Comparison of ENCODE assay signal across 23 cellular contexts in genomic region chr1:55610203-55610602, GRCh38.
"Had no signal": no experiment of that assay in that cellular context is flagged by ENCODE, and none has a peak within 500 bp of the region (broad histone marks: within the 10 kb centered on the region; RNA-seq: fewer than 3 reads in every experiment).

No MANE protein-coding gene starts in this region.

- H3K27ac Mint-ChIP-seq: activated CD4-positive, alpha-beta T cell treated with anti-CD3 and anti-CD28 coated beads, Interleukin-2, amount 10 ng/mL, durations not matched to agents 7 days and 5 days; activated CD8-positive, alpha-beta memory T cell treated with anti-CD3 and anti-CD28 coated beads, Interleukin-2, amount 10 ng/mL, durations not matched to agents 7 days and 5 days; activated CD8-positive, alpha-beta T cell treated with anti-CD3 and anti-CD28 coated beads for 36 hours; activated naive CD4-positive, alpha-beta T cell treated with anti-CD3 and anti-CD28 coated beads, Interleukin-2, amount 10 ng/mL, durations not matched to agents 7 days and 5 days; brain; effector memory CD8-positive, alpha-beta T cell; naive thymus-derived CD8-positive, alpha-beta T cell; T-cell; T-helper 2 cell treated with Interferon-gamma antibody and Interleukin-4, amounts not matched to agents 5 μg/mL and 100 μg/mL, for 36 hours had no signal

- H3K27ac ChIP-seq: heart right ventricle, left ventricle myocardium inferior, ovary, prostate gland, VCaP had no signal

- H3K27me3 ChIP-seq: heart right ventricle, ovary, thyroid gland had no signal

- H3K4me1 ChIP-seq: left ventricle myocardium inferior, prostate gland had no signal

- H3K4me1 Mint-ChIP-seq: activated CD4-positive, alpha-beta T cell treated with anti-CD3 and anti-CD28 coated beads, Interleukin-2, amount 10 ng/mL, durations not matched to agents 7 days and 5 days; activated CD8-positive, alpha-beta memory T cell treated with anti-CD3 and anti-CD28 coated beads, Interleukin-2, amount 10 ng/mL, durations not matched to agents 7 days and 5 days; activated naive CD4-positive, alpha-beta T cell treated with anti-CD3 and anti-CD28 coated beads, Interleukin-2, amount 10 ng/mL, durations not matched to agents 7 days and 5 days; brain; naive thymus-derived CD8-positive, alpha-beta T cell; T-cell had no signal

- DNase-seq: activated CD4-positive, alpha-beta T cell treated with anti-CD3 and anti-CD28 coated beads, Interleukin-2, amount 10 ng/mL, durations not matched to agents 7 days and 5 days; activated CD8-positive, alpha-beta memory T cell treated with anti-CD3 and anti-CD28 coated beads, Interleukin-2, amount 10 ng/mL, durations not matched to agents 7 days and 5 days; activated CD8-positive, alpha-beta T cell treated with anti-CD3 and anti-CD28 coated beads for 36 hours; activated effector memory CD4-positive, alpha-beta T cell treated with anti-CD3 and anti-CD28 coated beads, Interleukin-2, amount 50 U/mL, for 16 hours; activated naive CD4-positive, alpha-beta T cell treated with anti-CD3 and anti-CD28 coated beads, Interleukin-2, amount 10 ng/mL, durations not matched to agents 7 days and 5 days; activated T-cell treated with anti-CD3 and anti-CD28 coated beads for 4 hours; anterior cingulate cortex; effector memory CD8-positive, alpha-beta T cell; heart right ventricle; kidney; left ventricle myocardium inferior; naive thymus-derived CD8-positive, alpha-beta T cell; ovary; stimulated activated CD4-positive, alpha-beta T cell treated with anti-CD3 and anti-CD28 coated beads, Interleukin-4, amount 100 ng/mL, for 24 hours; stimulated activated naive CD8-positive, alpha-beta T cell treated with anti-CD3 and anti-CD28 coated beads, Interleukin-15, Interleukin-2, amounts not matched to agents 100 U/mL and 50 U/mL, for 24 hours; T-cell; thyroid gland had no signal

- H3K4me3 ChIP-seq: heart right ventricle, left ventricle myocardium inferior, ovary, prostate gland, thyroid gland had no signal

- ATAC-seq: activated CD4-positive, CD25-positive, alpha-beta regulatory T cell treated with anti-CD3 and anti-CD28 coated beads, Interleukin-2, amount 50 U/mL, for 24 hours; activated CD8-positive, alpha-beta memory T cell treated with anti-CD3 and anti-CD28 coated beads, Interleukin-2, amount 10 ng/mL, durations not matched to agents 7 days and 5 days; activated CD8-positive, alpha-beta T cell treated with anti-CD3 and anti-CD28 coated beads for 36 hours; effector memory CD8-positive, alpha-beta T cell; esophagus mucosa; heart right ventricle; naive thymus-derived CD8-positive, alpha-beta T cell; stimulated activated naive CD8-positive, alpha-beta T cell treated with anti-CD3 and anti-CD28 coated beads, Interleukin-15, Interleukin-2, amounts not matched to agents 100 U/mL and 50 U/mL, for 24 hours; T-cell had no signal

- H3K9me3 Mint-ChIP-seq: activated CD8-positive, alpha-beta T cell treated with anti-CD3 and anti-CD28 coated beads for 36 hours; effector memory CD8-positive, alpha-beta T cell had no signal

- H3K36me3 Mint-ChIP-seq: activated CD8-positive, alpha-beta memory T cell treated with anti-CD3 and anti-CD28 coated beads, Interleukin-2, amount 10 ng/mL, durations not matched to agents 7 days and 5 days; activated naive CD4-positive, alpha-beta T cell treated with anti-CD3 and anti-CD28 coated beads, Interleukin-2, amount 10 ng/mL, durations not matched to agents 7 days and 5 days; naive thymus-derived CD8-positive, alpha-beta T cell; T-cell had no signal

- H3K36me3 ChIP-seq: heart right ventricle, left ventricle myocardium inferior, ovary, prostate gland, thyroid gland had no signal

- H3K4me3 Mint-ChIP-seq: activated CD4-positive, alpha-beta T cell treated with anti-CD3 and anti-CD28 coated beads, Interleukin-2, amount 10 ng/mL, durations not matched to agents 7 days and 5 days; activated CD8-positive, alpha-beta memory T cell treated with anti-CD3 and anti-CD28 coated beads, Interleukin-2, amount 10 ng/mL, durations not matched to agents 7 days and 5 days; activated CD8-positive, alpha-beta T cell treated with anti-CD3 and anti-CD28 coated beads for 36 hours; activated naive CD4-positive, alpha-beta T cell treated with anti-CD3 and anti-CD28 coated beads, Interleukin-2, amount 10 ng/mL, durations not matched to agents 7 days and 5 days; brain; effector memory CD8-positive, alpha-beta T cell; naive thymus-derived CD8-positive, alpha-beta T cell; T-cell; T-helper 2 cell treated with Interferon-gamma antibody and Interleukin-4, amounts not matched to agents 5 μg/mL and 100 μg/mL, for 36 hours had no signal

- H3K9me3 ChIP-seq: ovary, prostate gland, thyroid gland had no signal
